1 cellular context compared by ENCODE assay signal in the genomic region with DNA sequence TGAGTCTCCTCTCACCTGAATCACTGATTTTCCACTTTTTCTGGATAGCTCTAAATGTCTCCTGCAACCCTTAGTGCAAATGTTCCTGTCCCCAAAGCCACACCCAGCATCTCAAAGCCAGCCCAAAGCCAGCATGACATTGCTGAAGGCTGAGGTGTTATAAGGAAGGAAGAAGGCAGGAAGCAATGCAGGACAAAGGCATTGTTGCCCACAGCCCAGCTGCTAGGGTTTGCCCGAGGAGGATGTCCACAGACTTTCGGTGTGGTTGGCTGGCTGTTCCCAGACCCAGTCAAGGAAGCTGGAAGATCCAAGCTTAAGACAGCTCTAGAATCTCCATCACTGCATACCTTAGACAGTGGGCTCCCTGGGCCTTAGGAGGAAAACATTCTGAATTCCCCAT.
TF ChIP-seq lines count a peak whose summit lies in the region.

No MANE protein-coding gene starts in this region.

TF ChIP-seq in H1, 55 proteins besides CTCF, POLR2A, EP300 and RAD21 (continued from another document):
- no peak for TF ChIP-seq KDM5A (IDR thresholded peaks at IDR 0.05; ENCODE audit: low read length)
- no peak for TF ChIP-seq SAP30 (IDR thresholded peaks at IDR 0.05; ENCODE audit: insufficient read depth, insufficient replicate concordance, low read length)
- TF ChIP-seq, protein P1, sequence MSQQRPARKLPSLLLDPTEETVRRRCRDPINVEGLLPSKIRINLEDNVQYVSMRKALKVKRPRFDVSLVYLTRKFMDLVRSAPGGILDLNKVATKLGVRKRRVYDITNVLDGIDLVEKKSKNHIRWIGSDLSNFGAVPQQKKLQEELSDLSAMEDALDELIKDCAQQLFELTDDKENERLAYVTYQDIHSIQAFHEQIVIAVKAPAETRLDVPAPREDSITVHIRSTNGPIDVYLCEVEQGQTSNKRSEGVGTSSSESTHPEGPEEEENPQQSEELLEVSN (IDR thresholded peaks at IDR 0.05) = no peak
- no peak for TF ChIP-seq BACH1 (IDR thresholded peaks at IDR 0.05; ENCODE audit: low read length)
- no peak for TF ChIP-seq MAFK (IDR thresholded peaks at IDR 0.05; ENCODE audit: low read depth, low read length)
